8 cellular contexts compared by ENCODE assay signal in the genomic region with DNA sequence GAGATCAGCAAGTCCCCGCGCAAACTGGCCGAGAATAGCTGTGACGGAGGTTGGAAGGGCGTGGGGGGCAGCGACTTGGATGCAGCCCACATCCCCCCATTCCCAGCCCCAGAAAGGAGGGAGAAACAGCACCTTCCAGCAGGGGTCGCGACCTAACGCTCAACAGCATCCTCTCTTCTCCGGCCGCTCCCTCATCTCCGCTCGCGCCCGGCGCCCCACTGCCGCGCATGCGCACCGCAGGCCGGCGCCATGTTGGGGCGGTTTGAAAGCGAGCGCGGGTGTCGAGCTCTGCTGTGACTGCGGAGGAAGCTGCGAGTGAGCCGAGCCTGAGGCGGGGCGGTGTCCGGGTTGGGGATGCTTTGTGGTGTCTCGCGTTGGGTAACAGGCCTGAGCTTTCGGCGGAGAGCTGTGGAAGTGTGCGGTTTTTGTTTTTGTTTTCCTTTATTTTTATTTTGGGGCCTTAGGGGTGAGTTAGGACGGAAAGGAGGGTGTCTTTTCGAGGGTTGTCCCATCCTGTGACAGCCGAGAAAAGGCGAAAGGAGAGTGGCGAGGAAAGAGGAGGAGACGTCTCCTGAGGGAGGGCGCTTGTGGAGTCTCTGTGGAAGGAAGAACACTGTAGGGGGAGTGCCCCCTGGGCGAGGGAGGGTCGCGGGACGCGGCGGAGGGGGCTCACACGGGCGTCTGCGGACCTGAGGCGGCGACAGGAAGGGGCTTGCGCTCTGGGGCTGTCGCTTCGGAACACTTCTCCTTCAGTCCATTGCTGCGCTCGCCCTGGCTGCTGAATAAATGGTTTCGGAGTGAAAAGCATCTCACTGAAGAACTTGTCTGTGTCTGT. TPM values are rescaled to one million over a fixed set of nuclear protein-coding genes. Genes with fewer than 3 reads are reported as not detected.
DNase-seq lines count a peak whose midpoint lies in the region; ATAC-seq and TF ChIP-seq lines count a peak whose summit lies in the region.

A gene (plus strand): TSS at position 247 of the 835 bp plus-strand sequence. CDS start 2,667 bp downstream, outside the sequence.
A gene with protein sequence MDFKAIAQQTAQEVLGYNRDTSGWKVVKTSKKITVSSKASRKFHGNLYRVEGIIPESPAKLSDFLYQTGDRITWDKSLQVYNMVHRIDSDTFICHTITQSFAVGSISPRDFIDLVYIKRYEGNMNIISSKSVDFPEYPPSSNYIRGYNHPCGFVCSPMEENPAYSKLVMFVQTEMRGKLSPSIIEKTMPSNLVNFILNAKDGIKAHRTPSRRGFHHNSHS (minus strand): TSS at position 199 of the 835 bp plus-strand sequence. CDS start 3,285 bp downstream, outside the sequence.

- H3K27me3 ChIP-seq in right atrium auricular region: no peaks in the 10 kb centered on the region
- H3K27me3 ChIP-seq in psoas muscle (ENCODE audit: insufficient read depth in 3 of 3, low read length in 2 of 3): peaks cover 0 to 16% (median 0%) of the 10 kb centered on the region in 3 donors
- H3K27me3 ChIP-seq in uterus: no peaks in the 10 kb centered on the region

- intact Hi-C loops in psoas muscle (cut with DNase I): no loop called here
- intact Hi-C loops in uterus (cut with DNase I; ENCODE audit: low total_unique reads): no loop called here

- 0 to 1% (median 0%) methylated on average over 60 to 62 of the region's 62 CpGs for WGBS in psoas muscle, 3 donors

- ATAC-seq in HG02852 (IDR thresholded peaks at IDR 0.05; ENCODE audit: unreplicated experiment): peak; percentile 93
- ATAC-seq in psoas muscle: peak; percentile 92 to 100 (median 98)

- H3K4me1 ChIP-seq in right atrium auricular region: peaks cover 0 to 6% of the 10 kb centered on the region in 2 donors
- peaks cover 7% of the 10 kb centered on the region for H3K4me1 ChIP-seq in psoas muscle
- no peaks in the 10 kb centered on the region for H3K4me1 ChIP-seq in uterus

- DNase-seq in GM13976 (ENCODE audit: low spot score) (peak; percentile 97), NCI-H1436 (lab: John Stamatoyannopoulos, UW) (peak; percentile 83), SW480 (ENCODE audit: low spot score) (peak; percentile 75), amniotic epithelial cell (ENCODE audit: low read depth) (peak; percentile 81), right atrium auricular region (ENCODE audit: low spot score) (peak; percentile 87), psoas muscle (peak; percentile 85 to 92), uterus (peak; percentile 81 to 83)

- TF ChIP-seq POLR2A in uterus (IDR thresholded peaks at IDR 0.05): peak in 1 of 2 donors; percentile 55

- in situ Hi-C loops in GM13976 (cut with MboI; ENCODE audit: low sequenced_read_pairs, unreplicated experiment): no loop called here

- H3K4me3 ChIP-seq in right atrium auricular region: peak within 1 kb of the TSS; percentile 65 to 86
- peak within 1 kb of the TSS; percentile 84 for H3K4me3 ChIP-seq in psoas muscle
- H3K4me3 ChIP-seq in uterus: peak within 1 kb of the TSS; percentile 87 to 95

- H3K36me3 ChIP-seq in right atrium auricular region (no peaks in the 10 kb centered on the region), psoas muscle (ENCODE audit: insufficient read depth in 1 of 2, low read depth in 1 of 2) (no peaks in the 10 kb centered on the region), uterus (no peaks in the 10 kb centered on the region)

- peak within 1 kb of the TSS; percentile 40 to 73 for H3K27ac ChIP-seq in right atrium auricular region
- no peak within 1 kb of the TSS for H3K27ac ChIP-seq in psoas muscle
- H3K27ac ChIP-seq in uterus: peak within 1 kb of the TSS; percentile 74 to 83

- peak; percentile 55 for TF ChIP-seq CTCF in GM13976 (IDR thresholded peaks at IDR 0.05; ENCODE audit: borderline replicate concordance, control extremely low read depth, extremely low read depth, insufficient read depth, missing control alignments)
- peak; percentile 14 to 55 for TF ChIP-seq CTCF in right atrium auricular region (IDR thresholded peaks at IDR 0.05)
- no peak for TF ChIP-seq CTCF in psoas muscle (IDR thresholded peaks at IDR 0.05)
- peak; percentile 17 to 45 (median 31) for TF ChIP-seq CTCF in uterus (IDR thresholded peaks at IDR 0.05)

- H3K9me3 ChIP-seq in right atrium auricular region: no peaks in the 10 kb centered on the region
- H3K9me3 ChIP-seq in psoas muscle: no peaks in the 10 kb centered on the region
- no peaks in the 10 kb centered on the region for H3K9me3 ChIP-seq in uterus

RNA-seq across cellular contexts. Expression of the first gene that starts in this region (rescaled TPM):
- total RNA-seq in right atrium auricular region: under 1 TPM; 0.41 to 0.86 TPM
- 1 to 10 TPM in 1 of 4 donors, under 1 TPM in 3; 0.29 to 1.0 (median 0.39) TPM for total RNA-seq in psoas muscle
- polyA plus RNA-seq in psoas muscle: under 1 TPM; 0.11 to 0.29 (median 0.27) TPM
- total RNA-seq in uterus: 10 to 100 TPM in 1 of 4 donors, 1 to 10 TPM in 3; 2.9 to 17.1 (median 3.9) TPM

RNA-seq across cellular contexts. Expression of the second gene that starts in this region (rescaled TPM):
- total RNA-seq in right atrium auricular region (not detected), psoas muscle (not detected), uterus (not detected)
- polyA plus RNA-seq in psoas muscle: not detected

Comparison
In these comparisons a context has a peak if more than half of its experiments do, and no peak if none do; other contexts are left out.
1. Peak in DNase-seq, H3K4me3 ChIP-seq and H3K27ac ChIP-seq in right atrium auricular region; RNA of the genes that start here not detected or under 1 TPM.